In the genomic region with DNA sequence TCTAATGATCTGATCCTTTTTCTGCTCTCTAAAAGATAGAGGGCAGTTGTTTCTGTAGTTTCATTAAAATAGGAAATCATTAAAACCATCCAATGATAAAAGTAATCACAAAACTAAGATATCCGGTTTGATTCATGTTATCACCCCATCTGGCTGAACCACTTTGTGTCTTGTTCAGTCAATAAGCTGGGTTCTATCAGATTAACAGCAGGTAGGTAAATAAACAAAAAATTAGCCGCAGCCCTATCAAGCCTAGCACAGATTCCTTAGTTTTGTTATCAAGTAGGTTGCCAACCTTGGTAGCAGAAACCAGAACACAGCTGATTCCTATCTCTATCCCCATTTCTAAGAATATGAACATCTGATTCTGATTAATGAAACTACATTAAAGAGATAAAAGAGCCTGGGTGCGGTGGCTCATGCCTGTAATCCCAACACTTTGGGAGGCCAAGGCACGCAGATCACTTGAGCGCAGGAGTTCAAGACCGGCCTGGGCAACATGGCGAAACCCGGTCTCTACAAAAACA, we compare ENCODE assay signal across 20 cellular contexts.
"Had no signal": no experiment of that assay in that cellular context is flagged by ENCODE, and none has a peak within 500 bp of the region (broad histone marks: within the 10 kb centered on the region; RNA-seq: fewer than 3 reads in every experiment).

No MANE protein-coding gene starts in this region.

- H3K36me3 ChIP-seq: thoracic aorta had no signal

- DNase-seq: cortex of kidney; effector CD4-positive, alpha-beta T cell; foreskin keratinocyte; heart left ventricle; kidney; natural killer cell; occipital lobe; right lobe of liver; small intestine; stimulated activated CD4-positive, alpha-beta T cell treated with anti-CD3 and anti-CD28 coated beads, Interleukin-15, amount 100 ng/mL, for 24 hours; stimulated activated CD4-positive, alpha-beta T cell treated with anti-CD3 and anti-CD28 coated beads, Interleukin-2, amount 100 ng/mL, for 48 hours; stimulated activated naive B cell treated with anti-CD40 and anti-IgM and Interleukin-4, amounts not matched to agents 10 μg/mL and 1 μg/mL and 100 μg/mL, for 72 hours; upper lobe of left lung had no signal

- H3K4me3 ChIP-seq: gastroesophageal sphincter, heart left ventricle, hepatocyte, lung, right lobe of liver, thoracic aorta, tibial nerve, upper lobe of left lung had no signal

- H3K27ac ChIP-seq: epithelial cell of prostate, foreskin keratinocyte, gastroesophageal sphincter, heart left ventricle, hepatocyte, parathyroid adenoma, right lobe of liver, thoracic aorta, tibial nerve, upper lobe of left lung had no signal

- H3K4me1 ChIP-seq: foreskin keratinocyte, gastroesophageal sphincter, heart left ventricle, parathyroid adenoma, right lobe of liver, tibial nerve, upper lobe of left lung had no signal

- H3K27me3 ChIP-seq: foreskin keratinocyte, gastroesophageal sphincter, heart left ventricle, hepatocyte, right lobe of liver, upper lobe of left lung had no signal

- H3K9me3 ChIP-seq: gastroesophageal sphincter, heart left ventricle, right lobe of liver, thoracic aorta, tibial nerve, upper lobe of left lung had no signal
